In genomic region chr1:20318971-20319370, GRCh38 we compare ENCODE assay signal across 30 cellular contexts. TPM values are rescaled to one million over a fixed set of nuclear protein-coding genes. Genes with fewer than 3 reads are reported as not detected.
"Had no signal": no experiment of that assay in that cellular context is flagged by ENCODE, and none has a peak within 500 bp of the region (broad histone marks: within the 10 kb centered on the region; RNA-seq: fewer than 3 reads in every experiment).

No MANE protein-coding gene starts in this region.

- H3K79me2 ChIP-seq: parathyroid adenoma had no signal

- H2AFZ ChIP-seq: neural progenitor cell had no signal

- H3K27ac ChIP-seq: coronary artery, esophagus muscularis mucosa, left lung, neural progenitor cell, right lobe of liver, stomach, tibial artery, vagina had no signal

- H3K27me3 ChIP-seq: right lobe of liver, vagina had no signal

- H3K4me2 ChIP-seq: neural progenitor cell, smooth muscle cell had no signal

- H3K9ac ChIP-seq: neural progenitor cell, parathyroid adenoma had no signal

- H3K36me3 ChIP-seq: esophagus muscularis mucosa, left lung, neural progenitor cell, right lobe of liver, stomach, tibial artery, vagina had no signal

- H3K4me3 ChIP-seq: coronary artery, esophagus muscularis mucosa, left lung, neural progenitor cell, right lobe of liver, smooth muscle cell, stomach, tibial artery, vagina had no signal

- H3K4me1 ChIP-seq: right lobe of liver, vagina had no signal

- H3K9me3 ChIP-seq: esophagus muscularis mucosa, left lung, right lobe of liver, stomach, tibial artery, vagina had no signal

- ATAC-seq: left cardiac atrium; left lung; naive thymus-derived CD4-positive, alpha-beta T cell; right lobe of liver; stimulated activated effector memory CD8-positive, alpha-beta T cell treated with anti-CD3 and anti-CD28 coated beads, Interleukin-12 subunit alpha, Interleukin-12 subunit beta, amount 100 ng/mL, for 72 hours had no signal

- DNase-seq: dermis blood vessel endothelial cell; effector memory CD4-positive, alpha-beta T cell; hypothalamus; left cardiac atrium; left lung; mesenchymal stem cell; midbrain; naive thymus-derived CD4-positive, alpha-beta T cell; right lobe of liver; stimulated activated CD4-positive, alpha-beta T cell treated with anti-CD3 and anti-CD28 coated beads, Interleukin-12 subunit alpha, Interleukin-12 subunit beta, amount 100 ng/mL, for 4 hours; stimulated activated CD4-positive, alpha-beta T cell treated with anti-CD3 and anti-CD28 coated beads, Interleukin-2, amount 100 ng/mL, for 24 hours; stimulated activated CD4-positive, alpha-beta T cell treated with anti-CD3 and anti-CD28 coated beads, Interleukin-4, amount 100 ng/mL, for 24 hours; stimulated activated naive CD4-positive, alpha-beta T cell treated with Interleukin-2 at 50 U/mL for 16 hours; stomach; tibial artery had no signal

RNA-seq across cellular contexts. Expression of gene VWA5B1, which starts 28.3 kb away (rescaled TPM):
- total RNA-seq: dermis blood vessel endothelial cell, endothelial cell of umbilical vein, epithelial cell of proximal tubule, fibroblast of villous mesenchyme, kidney epithelial cell, lower leg skin, lung microvascular endothelial cell, osteoblast, right lobe of liver, smooth muscle cell, stomach, subcutaneous adipose tissue, vagina had no signal
- polyA plus RNA-seq: endothelial cell of umbilical vein, smooth muscle cell, stomach had no signal
